Comparison of ENCODE assay signal across 26 cellular contexts in the genomic region with DNA sequence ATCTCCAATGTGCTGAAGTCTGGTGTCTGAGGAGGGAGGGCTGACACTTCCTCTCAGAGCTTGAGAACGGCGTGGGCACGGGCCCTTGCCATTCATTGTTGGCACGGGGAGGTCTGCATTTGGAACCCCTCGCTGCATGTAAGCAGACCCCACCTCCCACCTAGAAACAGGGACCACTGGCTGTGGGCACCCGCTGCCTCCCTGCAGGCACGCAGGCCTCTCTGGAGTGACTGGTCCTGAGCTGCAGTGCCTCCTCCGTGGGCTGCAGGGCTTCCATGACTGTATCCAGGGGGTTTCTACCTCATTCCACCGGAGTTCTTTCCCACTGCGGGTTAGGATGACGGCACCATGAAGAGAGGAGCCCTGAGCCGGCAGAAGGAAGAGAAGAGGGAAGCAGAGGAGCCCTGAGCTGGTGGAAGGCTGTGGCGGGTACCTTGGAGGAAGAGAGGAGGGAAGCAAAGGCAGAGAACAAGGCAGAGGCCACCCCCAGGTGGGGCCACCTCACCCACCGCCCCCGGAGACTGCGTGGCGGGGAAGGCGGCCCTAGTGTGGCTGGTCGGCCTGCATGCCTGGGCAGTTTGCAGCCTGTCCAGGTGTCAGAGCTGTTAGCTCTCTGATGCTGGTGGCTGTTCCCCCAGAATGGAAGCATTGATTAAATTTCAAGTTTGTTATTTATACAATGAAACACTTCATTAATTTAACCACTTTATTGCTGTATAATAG.
"Had no signal": no experiment of that assay in that cellular context is flagged by ENCODE, and none has a peak within 500 bp of the region (broad histone marks: within the 10 kb centered on the region; RNA-seq: fewer than 3 reads in every experiment).

No MANE protein-coding gene starts in this region.

- H3K4me3 Mint-ChIP-seq: activated B cell treated with CpG ODN at 0.5 μM for 24 hours; activated CD4-positive, alpha-beta T cell treated with anti-CD3 and anti-CD28 coated beads for 36 hours; activated naive CD8-positive, alpha-beta T cell; activated T-helper 1 cell treated with anti-CD3 and anti-CD28 coated beads, Interleukin-12 subunit alpha, Interleukin-12 subunit beta, Interleukin-2, Interleukin-4 antibody, amounts not matched to agents 30 ng/mL and 10 ng/mL and 1 ng/mL, durations not matched to agents 14 hours and 24 hours and 36 hours; mesothelial cell of epicardium; nephron had no signal

- DNase-seq: activated B cell treated with CpG ODN at 0.5 μM for 24 hours; activated CD4-positive, alpha-beta T cell treated with anti-CD3 and anti-CD28 coated beads for 36 hours; activated CD4-positive, alpha-beta T cell treated with anti-CD3 and anti-CD28 coated beads, Interleukin-2, amount 50 U/mL, for 48 hours; activated CD8-positive, alpha-beta memory T cell treated with anti-CD3 and anti-CD28 coated beads, Interleukin-2, amount 50 U/mL, for 48 hours; activated gamma-delta T cell treated with Interleukin-2 at 50 U/mL for 16 hours; brain microvascular endothelial cell; glutamatergic neuron; hippocampal formation; left ventricle myocardium inferior; nucleus accumbens; sigmoid colon; stimulated activated CD4-positive, alpha-beta T cell treated with anti-CD3 and anti-CD28 coated beads, Interleukin-15, amount 100 ng/mL, for 24 hours; stimulated activated naive CD4-positive, alpha-beta T cell treated with Interleukin-2 at 50 U/mL for 16 hours; T1000; upper lobe of right lung had no signal

- H3K27ac Mint-ChIP-seq: activated B cell treated with CpG ODN at 0.5 μM for 24 hours; activated CD4-positive, alpha-beta T cell treated with anti-CD3 and anti-CD28 coated beads for 36 hours; activated naive CD8-positive, alpha-beta T cell; activated T-helper 1 cell treated with anti-CD3 and anti-CD28 coated beads, Interleukin-12 subunit alpha, Interleukin-12 subunit beta, Interleukin-2, Interleukin-4 antibody, amounts not matched to agents 30 ng/mL and 10 ng/mL and 1 ng/mL, durations not matched to agents 14 hours and 24 hours and 36 hours; mesothelial cell of epicardium; nephron had no signal

- H3K27me3 ChIP-seq: adrenal gland, ascending aorta, brain microvascular endothelial cell, esophagus muscularis mucosa, sigmoid colon, upper lobe of right lung had no signal

- H3K9me3 ChIP-seq: adrenal gland, ascending aorta, esophagus muscularis mucosa, left ventricle myocardium inferior, sigmoid colon, thoracic aorta, upper lobe of right lung had no signal

- H3K9me3 Mint-ChIP-seq: activated B cell treated with CpG ODN at 0.5 μM for 24 hours; activated T-helper 1 cell treated with anti-CD3 and anti-CD28 coated beads, Interleukin-12 subunit alpha, Interleukin-12 subunit beta, Interleukin-2, Interleukin-4 antibody, amounts not matched to agents 30 ng/mL and 10 ng/mL and 1 ng/mL, durations not matched to agents 14 hours and 24 hours and 36 hours; nephron had no signal

- H3K27ac ChIP-seq: adrenal gland, ascending aorta, brain microvascular endothelial cell, coronary artery, esophagus muscularis mucosa, left ventricle myocardium inferior, parathyroid adenoma, sigmoid colon, thoracic aorta, upper lobe of right lung had no signal

- H3K4me1 Mint-ChIP-seq: mesothelial cell of epicardium, nephron had no signal

- H3K27me3 Mint-ChIP-seq: activated B cell treated with CpG ODN at 0.5 μM for 24 hours; activated CD4-positive, alpha-beta T cell treated with anti-CD3 and anti-CD28 coated beads for 36 hours; activated naive CD8-positive, alpha-beta T cell had no signal

- H3K4me1 ChIP-seq: adrenal gland, ascending aorta, esophagus muscularis mucosa, left ventricle myocardium inferior, parathyroid adenoma, sigmoid colon, upper lobe of right lung had no signal

- ATAC-seq: activated CD4-positive, alpha-beta T cell treated with anti-CD3 and anti-CD28 coated beads for 36 hours; upper lobe of right lung had no signal

- H3K4me3 ChIP-seq: adrenal gland, ascending aorta, coronary artery, esophagus muscularis mucosa, left ventricle myocardium inferior, sigmoid colon, smooth muscle cell, thoracic aorta, upper lobe of right lung had no signal
